ENCODE assay signal across 13 cellular contexts in genomic region chr6:80331522-80331921, GRCh38.
DNase-seq lines count a peak whose midpoint lies in the region; ATAC-seq and TF ChIP-seq lines count a peak whose summit lies in the region.
"Had no signal": no experiment of that assay in that cellular context is flagged by ENCODE, and none has a peak within 500 bp of the region (broad histone marks: within the 10 kb centered on the region; RNA-seq: fewer than 3 reads in every experiment).

No MANE protein-coding gene starts in this region.

- H3K27ac ChIP-seq in ectodermal cell (ENCODE audit: insufficient read depth, low read depth, low read length, poor library complexity, severe bottlenecking) (peak overlapping the region; percentile 30), right lobe of liver (no peak overlapping the region)
- H3K27ac ChIP-seq: upper lobe of left lung had no signal

- H3K27me3 Mint-ChIP-seq in activated T-cell treated with anti-CD3 and anti-CD28 coated beads, Interleukin-2, amount 50 U/mL, for 72 hours (ENCODE audit: low read depth), result no peaks in the 10 kb centered on the region

- H3K9me3 ChIP-seq in ectodermal cell (ENCODE audit: control insufficient read depth, low read length) (no peaks in the 10 kb centered on the region), right lobe of liver (no peaks in the 10 kb centered on the region)
- H3K9me3 ChIP-seq: upper lobe of left lung had no signal

- no peaks in the 10 kb centered on the region for H3K9me3 Mint-ChIP-seq in activated T-cell treated with anti-CD3 and anti-CD28 coated beads, Interleukin-2, amount 50 U/mL, for 72 hours
- H3K9me3 Mint-ChIP-seq: stimulated activated effector memory CD8-positive, alpha-beta T cell treated with anti-CD3 and anti-CD28 coated beads, Interleukin-12 subunit alpha, Interleukin-12 subunit beta, amount 100 ng/mL, for 72 hours had no signal

- H3K27me3 ChIP-seq in ectodermal cell (ENCODE audit: control insufficient read depth, insufficient read depth, low read length, poor library complexity, severe bottlenecking), result no peaks in the 10 kb centered on the region
- H3K27me3 ChIP-seq in right lobe of liver, result no peaks in the 10 kb centered on the region
- H3K27me3 ChIP-seq: upper lobe of left lung had no signal

- intact Hi-C loops in right lobe of liver (cut with DNase I), result no loop called here

- peaks cover 45% of the 10 kb centered on the region for H3K4me1 ChIP-seq in ectodermal cell (ENCODE audit: control insufficient read depth, insufficient read depth, low read length)
- H3K4me1 ChIP-seq in right lobe of liver, result peaks cover 0 to 3% (median 0%) of the 10 kb centered on the region in 4 donors
- H3K4me1 ChIP-seq: upper lobe of left lung had no signal

- TF ChIP-seq POLR2A in right lobe of liver (IDR thresholded peaks at IDR 0.05), result no peak

- peak; percentile 45 for DNase-seq in DMS79 (lab: John Stamatoyannopoulos, UW)
- DNase-seq in NCI-H1417 treated with DMSO at 0.1 percent for 48 hours (lab: John Stamatoyannopoulos, UW), result peak; percentile 48
- peak; percentile 10 for DNase-seq in NCI-H2227 (lab: John Stamatoyannopoulos, UW; ENCODE audit: unreplicated experiment)
- no peak for DNase-seq in stimulated activated CD4-positive, alpha-beta T cell treated with anti-CD3 and anti-CD28 coated beads, Interleukin-12 subunit alpha, Interleukin-12 subunit beta, amount 100 ng/mL, for 4 hours
- DNase-seq in right lobe of liver, result no peak
- DNase-seq in activated T-cell treated with anti-CD3 and anti-CD28 coated beads, Interleukin-2, amount 50 U/mL, for 72 hours, result no peak
- DNase-seq: activated CD4-positive, alpha-beta T cell treated with anti-CD3 and anti-CD28 coated beads, Interleukin-2, amount 50 U/mL, for 4 hours; amniotic stem cell; Calu3 had no signal

- no peak overlapping the region for H3K27ac Mint-ChIP-seq in activated T-cell treated with anti-CD3 and anti-CD28 coated beads, Interleukin-2, amount 50 U/mL, for 72 hours
- H3K27ac Mint-ChIP-seq: stimulated activated effector memory CD8-positive, alpha-beta T cell treated with anti-CD3 and anti-CD28 coated beads, Interleukin-12 subunit alpha, Interleukin-12 subunit beta, amount 100 ng/mL, for 72 hours had no signal

- 6 to 25% methylated on average over 2 of the region's 2 CpGs for WGBS in ectodermal cell, 2 experiments
- WGBS in right lobe of liver (ENCODE audit: insufficient coverage, low coverage, low lambda C conversion rate, missing lambda C conversion rate), result 80% methylated on average over 1 of the region's 2 CpGs

- no peak overlapping the region for H3K4me3 Mint-ChIP-seq in activated T-cell treated with anti-CD3 and anti-CD28 coated beads, Interleukin-2, amount 50 U/mL, for 72 hours
- H3K4me3 Mint-ChIP-seq: stimulated activated effector memory CD8-positive, alpha-beta T cell treated with anti-CD3 and anti-CD28 coated beads, Interleukin-12 subunit alpha, Interleukin-12 subunit beta, amount 100 ng/mL, for 72 hours had no signal

- H3K4me1 Mint-ChIP-seq in activated T-cell treated with anti-CD3 and anti-CD28 coated beads, Interleukin-2, amount 50 U/mL, for 72 hours (ENCODE audit: low read depth), result no peaks in the 10 kb centered on the region
- H3K4me1 Mint-ChIP-seq: stimulated activated effector memory CD8-positive, alpha-beta T cell treated with anti-CD3 and anti-CD28 coated beads, Interleukin-12 subunit alpha, Interleukin-12 subunit beta, amount 100 ng/mL, for 72 hours had no signal

- no peaks in the 10 kb centered on the region for H3K36me3 Mint-ChIP-seq in activated T-cell treated with anti-CD3 and anti-CD28 coated beads, Interleukin-2, amount 50 U/mL, for 72 hours (ENCODE audit: insufficient read depth in 2 of 2)
- H3K36me3 Mint-ChIP-seq: stimulated activated effector memory CD8-positive, alpha-beta T cell treated with anti-CD3 and anti-CD28 coated beads, Interleukin-12 subunit alpha, Interleukin-12 subunit beta, amount 100 ng/mL, for 72 hours had no signal

- H3K36me3 ChIP-seq in ectodermal cell (ENCODE audit: control insufficient read depth, insufficient read depth, low read length) (no peaks in the 10 kb centered on the region), right lobe of liver (no peaks in the 10 kb centered on the region)
- H3K36me3 ChIP-seq: upper lobe of left lung had no signal

- no peak for TF ChIP-seq CTCF in right lobe of liver (IDR thresholded peaks at IDR 0.05)

- ATAC-seq in right lobe of liver, result no peak
- ATAC-seq in activated T-cell treated with anti-CD3 and anti-CD28 coated beads, Interleukin-2, amount 50 U/mL, for 72 hours (replicated peaks in 1 of 2), result no peak
- no peak for ATAC-seq in HG03442 (IDR thresholded peaks at IDR 0.05; ENCODE audit: unreplicated experiment)
- ATAC-seq: stimulated activated effector memory CD8-positive, alpha-beta T cell treated with anti-CD3 and anti-CD28 coated beads, Interleukin-12 subunit alpha, Interleukin-12 subunit beta, amount 100 ng/mL, for 72 hours had no signal

- H3K4me3 ChIP-seq in ectodermal cell (ENCODE audit: insufficient read depth, low read depth, low read length), result no peak overlapping the region
- no peak overlapping the region for H3K4me3 ChIP-seq in right lobe of liver
- H3K4me3 ChIP-seq: upper lobe of left lung had no signal

Comparison
In these comparisons a context has a peak if more than half of its experiments do, and no peak if none do; other contexts are left out.
1. DNase-seq: peak in DMS79 (single experiment), NCI-H1417 treated with DMSO at 0.1 percent for 48 hours (single experiment) and NCI-H2227 (single experiment); none in stimulated activated CD4-positive, alpha-beta T cell treated with anti-CD3 and anti-CD28 coated beads, Interleukin-12 subunit alpha, Interleukin-12 subunit beta, amount 100 ng/mL, for 4 hours (single experiment), right lobe of liver (0 of 3) and activated T-cell treated with anti-CD3 and anti-CD28 coated beads, Interleukin-2, amount 50 U/mL, for 72 hours (0 of 2).